ENCODE assay signal across 12 cellular contexts in genomic region chr17:7120635-7121034, GRCh38. TPM values are rescaled to one million over a fixed set of nuclear protein-coding genes. Genes with fewer than 3 reads are reported as not detected.
A peak's percentile ranks its signal among the peaks of the same experiment; 100 is the strongest.
DNase-seq lines count a peak whose midpoint lies in the region; ATAC-seq, FAIRE-seq and TF ChIP-seq lines count a peak whose summit lies in the region.
"Not testable (repeated sequence)": the region's sequence is repeated elsewhere in the genome, so short reads cannot be mapped to it uniquely, and the experiment has no call there.
"Had no signal": no experiment of that assay in that cellular context is flagged by ENCODE, and none has a peak within 500 bp of the region (broad histone marks: within the 10 kb centered on the region; RNA-seq: fewer than 3 reads in every experiment).

No MANE protein-coding gene starts in this region.

- not testable (repeated sequence) for DNase-seq in GM23338 (ENCODE audit: low spot score); colonic mucosa; stimulated activated naive B cell treated with anti-CD40 and anti-IgM and Interleukin-4, amounts not matched to agents 10 μg/mL and 1 μg/mL and 100 μg/mL, for 72 hours
- peak; percentile 66 to 90 for DNase-seq in NOMO-1 (lab: John Stamatoyannopoulos, UW; ENCODE audit: unreplicated experiment in 2 of 2)
- DNase-seq in SIG-M5 treated with dmso at 0.1 percent for 504 hours (lab: John Stamatoyannopoulos, UW; ENCODE audit: unreplicated experiment): peak; percentile 79
- DNase-seq in kidney: peak; percentile 10

- H3F3A ChIP-seq in GM23338 (replicated peaks; ENCODE audit: low read depth): not testable (repeated sequence)

- not testable (repeated sequence) for FAIRE-seq in kidney (lab: Jason Lieb, UNC)

- H3K36me3 Mint-ChIP-seq in GM23338 (ENCODE audit: low read depth); nephron (ENCODE audit: low read depth); stimulated activated naive B cell treated with anti-CD40 and anti-IgM and Interleukin-4, amounts not matched to agents 10 μg/mL and 1 μg/mL and 100 μg/mL, for 72 hours: not testable (repeated sequence)

- not testable (repeated sequence) for H3K4me2 ChIP-seq in GM23338

- not testable (repeated sequence) for ATAC-seq in GM23338; stimulated activated naive B cell treated with anti-CD40 and anti-IgM and Interleukin-4, amounts not matched to agents 10 μg/mL and 1 μg/mL and 100 μg/mL, for 72 hours (replicated peaks)

- H3K4me3 Mint-ChIP-seq in GM23338; stimulated activated naive B cell treated with anti-CD40 and anti-IgM and Interleukin-4, amounts not matched to agents 10 μg/mL and 1 μg/mL and 100 μg/mL, for 72 hours: not testable (repeated sequence)
- H3K4me3 Mint-ChIP-seq in nephron: peak overlapping the region in 1 of 3 experiments; percentile 27

- H2AFZ ChIP-seq in GM23338: 0 out of 2 replicates have a peak overlapping the region, but pooled peaks have one; percentile 23

- H3K4me3 ChIP-seq in GM23338; colonic mucosa; kidney (ENCODE audit: low read length in 2 of 2): not testable (repeated sequence)

- not testable (repeated sequence) for H3K27ac Mint-ChIP-seq in GM23338
- H3K27ac Mint-ChIP-seq in nephron: peak overlapping the region; percentile 68 to 83 (median 79)
- peak overlapping the region; percentile 47 for H3K27ac Mint-ChIP-seq in stimulated activated naive B cell treated with anti-CD40 and anti-IgM and Interleukin-4, amounts not matched to agents 10 μg/mL and 1 μg/mL and 100 μg/mL, for 72 hours

- not testable (repeated sequence) for H3K9me2 ChIP-seq in GM23338 (ENCODE audit: insufficient read depth)

- not testable (repeated sequence) for H3K9ac ChIP-seq in colonic mucosa (ENCODE audit: low read depth in 2 of 2, low read length in 2 of 2); kidney (ENCODE audit: low read length in 2 of 2)

- H3K9me3 Mint-ChIP-seq in GM23338; nephron; stimulated activated naive B cell treated with anti-CD40 and anti-IgM and Interleukin-4, amounts not matched to agents 10 μg/mL and 1 μg/mL and 100 μg/mL, for 72 hours: not testable (repeated sequence)

- H3K9me3 ChIP-seq in colonic mucosa; kidney (ENCODE audit: control insufficient read depth in 1 of 2, low read length in 2 of 2): not testable (repeated sequence)

- peaks cover 11% of the 10 kb centered on the region for H3K27me3 Mint-ChIP-seq in GM23338 (ENCODE audit: insufficient read depth, low read depth, poor library complexity)
- H3K27me3 Mint-ChIP-seq in nephron (ENCODE audit: low read depth): not testable (repeated sequence)
- peaks cover 15 to 26% of the 10 kb centered on the region in 2 donors for H3K27me3 Mint-ChIP-seq in stimulated activated naive B cell treated with anti-CD40 and anti-IgM and Interleukin-4, amounts not matched to agents 10 μg/mL and 1 μg/mL and 100 μg/mL, for 72 hours

- not testable (repeated sequence) for TF ChIP-seq CTCF in GM23338 (conservative IDR thresholded peaks at IDR 0.05; ENCODE audit: low read depth in 2 of 2); colonic mucosa (IDR thresholded peaks at IDR 0.05); kidney (IDR thresholded peaks at IDR 0.05; ENCODE audit: borderline replicate concordance, extremely low read depth, insufficient read depth); nephron (IDR thresholded peaks at IDR 0.05; ENCODE audit: unreplicated experiment in 3 of 3)

- not testable (repeated sequence) for H4K20me1 ChIP-seq in GM23338 (replicated peaks; ENCODE audit: insufficient read depth)

- H3K4me1 Mint-ChIP-seq in GM23338: not testable (repeated sequence)
- H3K4me1 Mint-ChIP-seq in nephron: peaks cover 24% of the 10 kb centered on the region
- peaks cover 4 to 17% of the 10 kb centered on the region in 2 donors for H3K4me1 Mint-ChIP-seq in stimulated activated naive B cell treated with anti-CD40 and anti-IgM and Interleukin-4, amounts not matched to agents 10 μg/mL and 1 μg/mL and 100 μg/mL, for 72 hours

- H3K4me1 ChIP-seq in GM23338 (ENCODE audit: insufficient read depth); colonic mucosa; kidney (ENCODE audit: control insufficient read depth in 1 of 2, insufficient read depth in 1 of 2, low read depth in 1 of 2, low read length in 2 of 2): not testable (repeated sequence)

- not testable (repeated sequence) for H3K79me2 ChIP-seq in GM23338 (replicated peaks; ENCODE audit: insufficient read depth)

- H3K27me3 ChIP-seq in GM23338 (ENCODE audit: insufficient read depth); colonic mucosa: not testable (repeated sequence)

- H3K36me3 ChIP-seq in GM23338 (ENCODE audit: insufficient read depth); colonic mucosa; kidney (ENCODE audit: control insufficient read depth in 1 of 2, insufficient read depth in 2 of 2, low read length in 2 of 2): not testable (repeated sequence)

- H3K27ac ChIP-seq in GM23338 (ENCODE audit: low read depth); kidney (ENCODE audit: low read depth in 2 of 2, low read length in 2 of 2): not testable (repeated sequence)
- H3K27ac ChIP-seq in colonic mucosa: peak overlapping the region; percentile 5

- intact Hi-C loops in colonic mucosa (cut with DNase I); kidney (cut with DNase I): not testable (repeated sequence)

RNA-seq across cellular contexts. Expression of gene ASGR2, which starts 6.0 kb away (rescaled TPM):
- total RNA-seq in GM23338 (2014; rRNA removed; shearing (Covaris generic)): 0.97 TPM in 1 of 2 replicates, not detected in the other
- not detected in 2 replicates for polyA plus RNA-seq in GM23338 (2016; fragmentation: Nextera tagmentation; extraction: Ambion mirVana)
- total RNA-seq in colonic mucosa: under 1 TPM; 0.45 to 0.49 TPM
- 1.2 TPM for total RNA-seq in kidney
- 1.4 TPM for polyA plus RNA-seq in kidney (ENCODE audit: insufficient read depth, low read depth, low replicate concordance)
- total RNA-seq: Calu3; CD4-positive, alpha-beta memory T cell; H1; RPMI7951; SJCRH30 had no signal
- polyA plus RNA-seq: CD4-positive, alpha-beta memory T cell had no signal

RNA-seq across cellular contexts. Expression of gene CLEC10A, which starts 40.6 kb away (rescaled TPM):
- total RNA-seq in GM23338 (2014; rRNA removed; shearing (Covaris generic)): not detected in 2 replicates
- not detected in 2 replicates for polyA plus RNA-seq in GM23338 (2016; fragmentation: Nextera tagmentation; extraction: Ambion mirVana)
- total RNA-seq in colonic mucosa: 1 to 10 TPM in 1 of 2 donors, under 1 TPM in 1; 0.96 to 9.7 TPM
- 16.1 TPM for total RNA-seq in kidney
- polyA plus RNA-seq in kidney (ENCODE audit: insufficient read depth, low read depth, low replicate concordance): 1.5 TPM
- total RNA-seq: Calu3, H1, RPMI7951, SJCRH30 had no signal
- polyA plus RNA-seq: CD4-positive, alpha-beta memory T cell; H1 had no signal

RNA-seq across cellular contexts. Expression of gene ASGR1, which starts 58.5 kb away (rescaled TPM):
- total RNA-seq in GM23338 (2014; rRNA removed; shearing (Covaris generic)): 5.3 and 9.0 TPM in 2 replicates
- polyA plus RNA-seq in GM23338 (2016; fragmentation: Nextera tagmentation; extraction: Ambion mirVana): 5.9 and 8.3 TPM in 2 replicates
- 1 to 10 TPM in 1 of 2 donors, under 1 TPM in 1; 0.47 to 1.1 TPM for total RNA-seq in colonic mucosa
- total RNA-seq in kidney: 2.1 TPM
- 1.4 TPM for polyA plus RNA-seq in kidney (ENCODE audit: insufficient read depth, low read depth, low replicate concordance)
- total RNA-seq: CD4-positive, alpha-beta memory T cell; RPMI7951 had no signal
- polyA plus RNA-seq: CD4-positive, alpha-beta memory T cell had no signal
